ENCODE assay signal across 1 cellular context in genomic region chr17:76540381-76541300, GRCh38.
TF ChIP-seq lines count a peak whose summit lies in the region.

No MANE protein-coding gene starts in this region.

TF ChIP-seq in HEK293, 187 proteins besides CTCF, POLR2A, EP300 and RAD21 (continued from another document and continues in another):
- TF ChIP-seq ZNF518A (tag by site-specific recombination; conservative IDR thresholded peaks at IDR 0.05; ENCODE audit: low read depth) (peak; percentile 34; the same call in 1 of the 2 replicates), ZEB2 (tag by site-specific recombination; IDR thresholded peaks at IDR 0.05) (peak; percentile 49; the same call in 1 of the 2 replicates), KLF16 (tag by site-specific recombination; IDR thresholded peaks at IDR 0.05) (peak; percentile 38; the same call in 1 of the 2 replicates), ZNF501 (tag by site-specific recombination; IDR thresholded peaks at IDR 0.05) (peak; percentile 64; the same call in 1 of the 2 replicates), ZBTB17 (tag by site-specific recombination; IDR thresholded peaks at IDR 0.05) (peak; percentile 94), TRIM28 (IDR thresholded peaks at IDR 0.05; ENCODE audit: borderline replicate concordance, low read length) (peak; percentile 83), PRDM1 (tag by site-specific recombination; IDR thresholded peaks at IDR 0.05) (peak; percentile 66), SP7 (tag by site-specific recombination; IDR thresholded peaks at IDR 0.05) (peak; percentile 70), ZNF280D (tag by site-specific recombination; IDR thresholded peaks at IDR 0.05) (no peak), ZNF24 (tag by site-specific recombination; IDR thresholded peaks at IDR 0.05) (peak; percentile 64), PRDM10 (tag by site-specific recombination; IDR thresholded peaks at IDR 0.05) (peak; percentile 93), OSR2 (tag by site-specific recombination; IDR thresholded peaks at IDR 0.05) (peak; percentile 50), ZNF394 (tag by site-specific recombination; IDR thresholded peaks at IDR 0.05; ENCODE audit: borderline replicate concordance) (peak; percentile 97), ZBTB20 (tag by site-specific recombination; IDR thresholded peaks at IDR 0.05) (peak; percentile 29; the same call in 1 of the 2 replicates), ZNF302 (tag by site-specific recombination; IDR thresholded peaks at IDR 0.05; ENCODE audit: low read depth) (no peak), ATF2 (tag by site-specific recombination; IDR thresholded peaks at IDR 0.05; ENCODE audit: low read depth) (peak; percentile 99), SCRT2 (tag by site-specific recombination; IDR thresholded peaks at IDR 0.05) (peak; percentile 47; the same call in 1 of the 2 replicates), SETDB1 (IDR thresholded peaks at IDR 0.05; ENCODE audit: insufficient read length, low read length) (no peak), ZNF423 (tag by site-specific recombination; IDR thresholded peaks at IDR 0.05) (peak; percentile 83), BCL11A (tag by site-specific recombination; IDR thresholded peaks at IDR 0.05; ENCODE audit: low read depth) (peak; percentile 66; the same call in 1 of the 2 replicates), KLF8 (tag by site-specific recombination; IDR thresholded peaks at IDR 0.05) (0 out of 2 replicates have a peak, but pooled peaks have one; percentile 52), GLIS1 (tag by site-specific recombination; IDR thresholded peaks at IDR 0.05) (peak; percentile 61), SP3 (tag by site-specific recombination; IDR thresholded peaks at IDR 0.05) (peak; percentile 69), HIC1 (tag by site-specific recombination; IDR thresholded peaks at IDR 0.05) (peak; percentile 62), ZNF2 (tag by site-specific recombination; IDR thresholded peaks at IDR 0.05) (peak; percentile 86), SP2 (tag by site-specific recombination; IDR thresholded peaks at IDR 0.05) (peak; percentile 90), ZNF580 (tag by site-specific recombination; IDR thresholded peaks at IDR 0.05) (no peak), ZNF544 (tag by site-specific recombination; IDR thresholded peaks at IDR 0.05) (no peak), ZIC2 (tag by site-specific recombination; IDR thresholded peaks at IDR 0.05) (peak; percentile 89), WT1 (tag by site-specific recombination; IDR thresholded peaks at IDR 0.05) (peak; percentile 87), ZBTB10 (tag by site-specific recombination; IDR thresholded peaks at IDR 0.05) (0 out of 2 replicates have a peak, but pooled peaks have one; percentile 44), TSHZ1 (tag by site-specific recombination; IDR thresholded peaks at IDR 0.05; ENCODE audit: borderline replicate concordance) (no peak), ZBTB1 (tag by site-specific recombination; IDR thresholded peaks at IDR 0.05) (no peak), EGR2 (tag by site-specific recombination; IDR thresholded peaks at IDR 0.05; ENCODE audit: low read depth) (peak; percentile 65), KLF1 (tag by site-specific recombination; IDR thresholded peaks at IDR 0.05) (0 out of 2 replicates have a peak, but pooled peaks have one; percentile 11)
